Comparison of ENCODE assay signal across 7 cellular contexts in genomic region chr6:43351951-43352350, GRCh38. TPM values are rescaled to one million over a fixed set of nuclear protein-coding genes. Genes with fewer than 3 reads are reported as not detected.
"Had no signal": no experiment of that assay in that cellular context is flagged by ENCODE, and none has a peak within 500 bp of the region (broad histone marks: within the 10 kb centered on the region; RNA-seq: fewer than 3 reads in every experiment).

No MANE protein-coding gene starts in this region.

RNA-seq across cellular contexts. Expression of gene CRIP3, which starts 43.3 kb away (rescaled TPM):
- total RNA-seq: GM23248, H4, HFFc6 had no signal
- polyA plus RNA-seq: GM23248 had no signal

RNA-seq across cellular contexts. Expression of gene SLC22A7, which starts 53.9 kb away (rescaled TPM):
- total RNA-seq: GM23248, GM23338, H1, H4, H7, H9, HFFc6 had no signal
- polyA plus RNA-seq: GM23248, H1 had no signal
